In genomic region chr7:27116019-27116411, GRCh38 we compare ENCODE assay signal across 9 cellular contexts. TPM values are rescaled to one million over a fixed set of nuclear protein-coding genes. Genes with fewer than 3 reads are reported as not detected.
A peak's percentile ranks its signal among the peaks of the same experiment; 100 is the strongest.
DNase-seq lines count a peak whose midpoint lies in the region; ATAC-seq and TF ChIP-seq lines count a peak whose summit lies in the region.
"Had no signal": no experiment of that assay in that cellular context is flagged by ENCODE, and none has a peak within 500 bp of the region (broad histone marks: within the 10 kb centered on the region; RNA-seq: fewer than 3 reads in every experiment).

No MANE protein-coding gene starts in this region.

- CTCF ChIA-PET in HEK293 (lab: Yijun Ruan, JAX), result interaction anchor here (1.0 to 2.6 kb wide), 7 partner anchors 12 to 260 kb away, joined by 3 to 14 read pairs (median 4); partner anchors contain the start of gene HOXA5

- H3K4me1 Mint-ChIP-seq in progenitor cell of endocrine pancreas (ENCODE audit: low read depth), result peaks cover 66% of the 10 kb centered on the region

- peak overlapping the region; percentile 70 for H3K4me3 ChIP-seq in HEK293 (ENCODE audit: low read depth, low read length)
- H3K4me3 ChIP-seq in epithelial cell of proximal tubule (ENCODE audit: low read depth, low read length), result peak overlapping the region; percentile 74

- no peaks in the 10 kb centered on the region for H3K9me3 ChIP-seq in HEK293 (ENCODE audit: control insufficient read depth, insufficient read depth, low read depth, low read length)

- peak overlapping the region; percentile 99 for H3K27ac ChIP-seq in HEK293 (ENCODE audit: extremely low read depth, low read depth, low read length)

- peak overlapping the region; percentile 98 for H3K27ac Mint-ChIP-seq in progenitor cell of endocrine pancreas

- TF ChIP-seq CTCF in HEK293 (tag by site-specific recombination; IDR thresholded peaks at IDR 0.05) (no peak), epithelial cell of proximal tubule (conservative IDR thresholded peaks at IDR 0.05; ENCODE audit: low read depth, low read length) (no peak), progenitor cell of endocrine pancreas (IDR thresholded peaks at IDR 0.05; ENCODE audit: unreplicated experiment) (no peak)

- POLR2A ChIA-PET in HEK293 (lab: Yijun Ruan, JAX), result interaction anchor here (0.7 to 2.9 kb wide), 8 partner anchors 12 to 424 kb away, joined by 3 to 9 read pairs (median 3); partner anchors contain the start of genes HOXA1 and HOXA3

- H3K36me3 Mint-ChIP-seq in progenitor cell of endocrine pancreas (ENCODE audit: insufficient read depth), result peaks cover 15% of the 10 kb centered on the region

- ATAC-seq in GM21390 (IDR thresholded peaks at IDR 0.05; ENCODE audit: unreplicated experiment) (no peak), HG02678 (IDR thresholded peaks at IDR 0.05; ENCODE audit: unreplicated experiment) (no peak), HG03469 (IDR thresholded peaks at IDR 0.05; ENCODE audit: unreplicated experiment) (no peak)

- peak overlapping the region; percentile 97 for H3K4me3 Mint-ChIP-seq in progenitor cell of endocrine pancreas (ENCODE audit: low read depth)

- no peaks in the 10 kb centered on the region for H3K27me3 Mint-ChIP-seq in progenitor cell of endocrine pancreas

- no peaks in the 10 kb centered on the region for H3K9me3 Mint-ChIP-seq in progenitor cell of endocrine pancreas (ENCODE audit: low read depth)

- DNase-seq in epithelial cell of proximal tubule (ENCODE audit: low read depth) (no peak), progenitor cell of endocrine pancreas (ENCODE audit: low spot score, unreplicated experiment) (no peak)
- DNase-seq: activated gamma-delta T cell, SIG-M5 had no signal

- peaks cover 0 to 18% of the 10 kb centered on the region in 2 experiments; a peak in 1 of 3 replicates for H3K36me3 ChIP-seq in HEK293 (ENCODE audit: control insufficient read depth in 2 of 2, insufficient read depth in 1 of 2, low read length in 2 of 2)

- H3K4me1 ChIP-seq in HEK293 (ENCODE audit: control insufficient read depth, insufficient read depth, low read length), result peaks cover 31% of the 10 kb centered on the region

TF ChIP-seq in HEK293, 187 proteins besides CTCF, POLR2A, EP300 and RAD21:
- no peak for TF ChIP-seq ZNF837 (tag by site-specific recombination; IDR thresholded peaks at IDR 0.05)
- TF ChIP-seq ZNF341 (tag by site-specific recombination; IDR thresholded peaks at IDR 0.05; ENCODE audit: low read depth), result peak; percentile 38; the same call in 1 of the 2 replicates
- TF ChIP-seq ZNF37A (tag by site-specific recombination; IDR thresholded peaks at IDR 0.05), result no peak
- no peak for TF ChIP-seq ZNF701 (tag by site-specific recombination; IDR thresholded peaks at IDR 0.05)
- TF ChIP-seq ZNF580 (tag by site-specific recombination; IDR thresholded peaks at IDR 0.05), result no peak
- TF ChIP-seq IKZF3 (tag by site-specific recombination; IDR thresholded peaks at IDR 0.05), result no peak
- TF ChIP-seq ZNF792 (tag by site-specific recombination; IDR thresholded peaks at IDR 0.05), result no peak

RNA-seq across cellular contexts. Expression of gene HOXA2, which starts 13.5 kb away (rescaled TPM):
- total RNA-seq in epithelial cell of proximal tubule (0.69 and 2.0 TPM in 2 replicates), progenitor cell of endocrine pancreas (17.9 and 18.6 TPM in 2 replicates)
- total RNA-seq: G401 had no signal

RNA-seq across cellular contexts. Expression of gene HOXA4, which starts 14.5 kb away (rescaled TPM):
- 9.2 and 14.6 TPM in 2 replicates for total RNA-seq in epithelial cell of proximal tubule
- 13.7 TPM in 2 replicates for total RNA-seq in progenitor cell of endocrine pancreas
- total RNA-seq: G401 had no signal

RNA-seq across cellular contexts. Expression of gene HOXA1, which starts 20.2 kb away (rescaled TPM):
- total RNA-seq in epithelial cell of proximal tubule (5.7 and 7.1 TPM in 2 replicates), progenitor cell of endocrine pancreas (27.4 and 31.2 TPM in 2 replicates)

RNA-seq across cellular contexts. Expression of gene HOXA5, which starts 27.5 kb away (rescaled TPM):
- total RNA-seq in epithelial cell of proximal tubule (20.1 and 47.6 TPM in 2 replicates), progenitor cell of endocrine pancreas (12.6 and 18.1 TPM in 2 replicates)

RNA-seq across cellular contexts. Expression of gene HOXA6, which starts 31.6 kb away (rescaled TPM):
- 5.7 and 11.8 TPM in 2 replicates for total RNA-seq in epithelial cell of proximal tubule
- total RNA-seq in progenitor cell of endocrine pancreas, result 0.38 TPM in 1 of 2 replicates, not detected in the other
